In the genomic region with DNA sequence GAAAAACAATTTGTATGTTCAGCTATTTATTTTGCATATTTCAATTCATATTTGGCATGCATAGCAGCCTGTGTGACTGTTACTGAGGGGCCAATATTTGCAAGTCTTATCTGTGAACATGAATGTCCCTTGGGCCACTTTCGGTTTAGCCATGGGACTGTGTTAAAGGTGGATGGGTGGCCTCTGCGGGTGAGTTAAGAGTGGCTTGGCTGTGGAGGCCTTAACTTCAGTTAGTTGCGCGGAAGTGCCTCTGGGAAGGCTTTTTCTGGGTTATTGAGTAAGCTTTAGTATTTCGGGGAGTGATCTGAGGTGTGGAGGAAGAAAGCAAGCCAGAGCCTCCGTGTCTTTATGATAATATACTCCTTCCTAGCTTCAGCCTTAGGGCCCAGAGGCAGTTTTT, we compare ENCODE assay signal across 18 cellular contexts.
"Had no signal": no experiment of that assay in that cellular context is flagged by ENCODE, and none has a peak within 500 bp of the region (broad histone marks: within the 10 kb centered on the region; RNA-seq: fewer than 3 reads in every experiment).

No MANE protein-coding gene starts in this region.

- H3K9me3 ChIP-seq: thoracic aorta had no signal

- H3K27me3 ChIP-seq: dorsolateral prefrontal cortex had no signal

- H3K27ac ChIP-seq: dorsolateral prefrontal cortex, epithelial cell of prostate, thoracic aorta had no signal

- DNase-seq: activated CD4-positive, alpha-beta T cell treated with anti-CD3 and anti-CD28 coated beads, Interleukin-2, amount 10 ng/mL, durations not matched to agents 7 days and 5 days; activated CD8-positive, alpha-beta T cell treated with anti-CD3 and anti-CD28 coated beads, Interleukin-2, amount 10 ng/mL, durations not matched to agents 7 days and 5 days; activated naive CD4-positive, alpha-beta T cell treated with Interleukin-2 at 50 U/mL for 16 hours; activated naive CD8-positive, alpha-beta T cell treated with anti-CD3 and anti-CD28 coated beads, Interleukin-2, amount 10 ng/mL, durations not matched to agents 7 days and 5 days; activated T-cell treated with anti-CD3 and anti-CD28 coated beads, Interleukin-2, amount 50 U/mL, for 24 hours; caudate nucleus; dorsolateral prefrontal cortex; foreskin fibroblast; kidney; left ventricle myocardium superior; mesendoderm; stimulated activated CD4-positive, alpha-beta T cell treated with anti-CD3 and anti-CD28 coated beads, Interleukin-4, amount 100 ng/mL, for 24 hours had no signal

- H3K4me3 ChIP-seq: dorsolateral prefrontal cortex, thoracic aorta had no signal

- H3K36me3 ChIP-seq: thoracic aorta had no signal

- ATAC-seq: activated CD4-positive, CD25-positive, alpha-beta regulatory T cell treated with anti-CD3 and anti-CD28 coated beads, Interleukin-2, amount 50 U/mL, for 24 hours; activated CD8-positive, alpha-beta T cell treated with anti-CD3 and anti-CD28 coated beads, Interleukin-2, amount 10 ng/mL, durations not matched to agents 7 days and 5 days; left ventricle myocardium superior; natural killer cell treated with Interleukin-12 subunit alpha and Interleukin-12 subunit beta and Interleukin-15 and Interleukin-18, amount 100 ng/mL, for 72 hours; sciatic nerve; stimulated activated memory B cell treated with anti-CD40 and anti-IgM and Interleukin-4, amounts not matched to agents 10 μg/mL and 1 μg/mL and 100 μg/mL, for 72 hours had no signal
